Comparison of ENCODE assay signal across 14 cellular contexts in the genomic region with DNA sequence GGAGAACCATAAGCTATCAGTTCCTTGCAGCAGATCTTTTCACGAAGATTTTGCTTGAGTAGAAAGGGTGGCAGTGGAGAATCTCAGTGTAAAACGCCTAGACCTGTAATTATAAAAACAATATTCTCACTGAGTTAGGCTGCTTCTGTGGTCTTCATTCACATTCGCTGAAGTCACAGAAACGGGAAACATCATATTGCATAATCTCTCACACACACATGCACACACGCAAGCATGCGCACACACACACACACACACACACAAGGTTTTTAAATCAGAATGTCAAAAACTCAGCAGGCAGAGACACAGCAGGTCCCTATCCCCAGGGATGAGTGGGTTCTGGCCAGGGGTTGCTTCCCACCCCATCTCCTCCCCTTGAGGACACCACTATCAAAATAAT.
DNase-seq lines count a peak whose midpoint lies in the region; ATAC-seq, FAIRE-seq and TF ChIP-seq lines count a peak whose summit lies in the region.
"Had no signal": no experiment of that assay in that cellular context is flagged by ENCODE, and none has a peak within 500 bp of the region (broad histone marks: within the 10 kb centered on the region; RNA-seq: fewer than 3 reads in every experiment).

No MANE protein-coding gene starts in this region.

- no peaks in the 10 kb centered on the region for H3K27me3 Mint-ChIP-seq in naive thymus-derived CD4-positive, alpha-beta T cell

- no peak for FAIRE-seq in H54 (lab: Jason Lieb, UNC)

- TF ChIP-seq POLR2A in gastroesophageal sphincter (IDR thresholded peaks at IDR 0.05) = no peak
- no peak for TF ChIP-seq POLR2A in H54 (IDR thresholded peaks at IDR 0.05; ENCODE audit: low read depth, low read length)

- no peak for TF ChIP-seq EP300 in gastroesophageal sphincter (IDR thresholded peaks at IDR 0.05)

- CTCF ChIA-PET in naive thymus-derived CD4-positive, alpha-beta T cell (lab: Charles Lee) = no interaction called here

- no peaks in the 10 kb centered on the region for H3K9me3 ChIP-seq in naive thymus-derived CD4-positive, alpha-beta T cell (ENCODE audit: control insufficient read depth in 2 of 3, low read length in 3 of 3)
- no peaks in the 10 kb centered on the region for H3K9me3 ChIP-seq in gastroesophageal sphincter
- H3K9me3 ChIP-seq: prostate gland, uterus had no signal

- H3K9me3 Mint-ChIP-seq in naive thymus-derived CD4-positive, alpha-beta T cell = peaks cover 0 to 4% (median 0%) of the 10 kb centered on the region in 11 donors

- no peaks in the 10 kb centered on the region for H3K4me1 ChIP-seq in naive thymus-derived CD4-positive, alpha-beta T cell (ENCODE audit: control insufficient read depth in 2 of 2, insufficient read depth in 2 of 2, low read length in 2 of 2)
- peaks cover 0 to 5% (median 0%) of the 10 kb centered on the region in 3 donors for H3K4me1 ChIP-seq in gastroesophageal sphincter
- H3K4me1 ChIP-seq: prostate gland, uterus had no signal

- H3K27ac ChIP-seq in coronary artery (no peak overlapping the region), gastroesophageal sphincter (no peak overlapping the region)
- no peak overlapping the region for H3K27ac ChIP-seq in naive thymus-derived CD4-positive, alpha-beta T cell (ENCODE audit: low read depth, low read length)
- H3K27ac ChIP-seq: KMS-11, prostate gland had no signal

- POLR2A ChIA-PET in naive thymus-derived CD4-positive, alpha-beta T cell (lab: Charles Lee) = no interaction called here

- H3K27ac Mint-ChIP-seq in naive thymus-derived CD4-positive, alpha-beta T cell = peak overlapping the region in 1 of 9 donors; percentile 14

- H3K4me3 ChIP-seq in coronary artery = peak overlapping the region; percentile 25
- no peak overlapping the region for H3K4me3 ChIP-seq in naive thymus-derived CD4-positive, alpha-beta T cell (ENCODE audit: low read length)
- no peak overlapping the region for H3K4me3 ChIP-seq in gastroesophageal sphincter
- H3K4me3 ChIP-seq: prostate gland, uterus had no signal

- WGBS in gastroesophageal sphincter (ENCODE audit: low coverage in 1 of 2), 2 donors = 84 to 91% methylated on average over 5 to 6 of the region's 6 CpGs

- TF ChIP-seq CTCF in AG09319 (IDR thresholded peaks at IDR 0.05; ENCODE audit: low read depth, low read length) = no peak
- no peak for TF ChIP-seq CTCF in coronary artery (IDR thresholded peaks at IDR 0.05)
- TF ChIP-seq CTCF in gastroesophageal sphincter (IDR thresholded peaks at IDR 0.05) = no peak

- H3K36me3 Mint-ChIP-seq in naive thymus-derived CD4-positive, alpha-beta T cell = peaks cover 9 to 49% (median 39%) of the 10 kb centered on the region in 5 donors

- peaks cover 0 to 5% (median 4%) of the 10 kb centered on the region in 3 experiments for H3K36me3 ChIP-seq in naive thymus-derived CD4-positive, alpha-beta T cell (ENCODE audit: control insufficient read depth in 2 of 3, insufficient read depth in 3 of 3, low read length in 3 of 3)
- peaks cover 0 to 19% of the 10 kb centered on the region in 2 donors for H3K36me3 ChIP-seq in gastroesophageal sphincter
- H3K36me3 ChIP-seq: prostate gland, uterus had no signal

- ATAC-seq in naive thymus-derived CD4-positive, alpha-beta T cell = peak; percentile 47
- ATAC-seq in gastroesophageal sphincter (no peak), HG03521 (IDR thresholded peaks at IDR 0.05; ENCODE audit: unreplicated experiment) (no peak)

- H3K4me3 Mint-ChIP-seq in naive thymus-derived CD4-positive, alpha-beta T cell = no peak overlapping the region

- H3K4me1 Mint-ChIP-seq in naive thymus-derived CD4-positive, alpha-beta T cell = peaks cover 0 to 25% (median 0%) of the 10 kb centered on the region in 7 donors

- in situ Hi-C loops in KBM-7 (cut with MboI; ENCODE audit: low pct_unique_long_range_greater_than_20kb, low sequenced_read_pairs) = no loop called here

- peak; percentile 4 for DNase-seq in AG09319 (ENCODE audit: extremely low read depth, low read depth)
- peak; percentile 75 for DNase-seq in KBM-7
- no peak for DNase-seq in coronary artery (ENCODE audit: low spot score)
- DNase-seq in naive thymus-derived CD4-positive, alpha-beta T cell = no peak
- DNase-seq in NCI-H69 (lab: John Stamatoyannopoulos, UW) = no peak
- no peak for DNase-seq in H54 (ENCODE audit: insufficient read length, low spot score)
- DNase-seq: activated CD4-positive, alpha-beta T cell treated with anti-CD3 and anti-CD28 coated beads for 4 hours; islet precursor cell; NCI-H345 had no signal

- intact Hi-C loops in naive thymus-derived CD4-positive, alpha-beta T cell (cut with micrococcal nuclease) = no loop called here

- no peaks in the 10 kb centered on the region for H3K27me3 ChIP-seq in naive thymus-derived CD4-positive, alpha-beta T cell (ENCODE audit: control insufficient read depth in 2 of 2, insufficient read depth in 2 of 2, low read length in 2 of 2)
- H3K27me3 ChIP-seq in gastroesophageal sphincter = no peaks in the 10 kb centered on the region
- H3K27me3 ChIP-seq: uterus had no signal

Comparison
In these comparisons a context has a peak if more than half of its experiments do, and no peak if none do; other contexts are left out.
1. DNase-seq: peak in AG09319 (single experiment) and KBM-7 (single experiment); none in coronary artery (single experiment), naive thymus-derived CD4-positive, alpha-beta T cell (0 of 9), NCI-H69 (single experiment) and H54 (single experiment).